ENCODE assay signal across 23 cellular contexts in the genomic region with DNA sequence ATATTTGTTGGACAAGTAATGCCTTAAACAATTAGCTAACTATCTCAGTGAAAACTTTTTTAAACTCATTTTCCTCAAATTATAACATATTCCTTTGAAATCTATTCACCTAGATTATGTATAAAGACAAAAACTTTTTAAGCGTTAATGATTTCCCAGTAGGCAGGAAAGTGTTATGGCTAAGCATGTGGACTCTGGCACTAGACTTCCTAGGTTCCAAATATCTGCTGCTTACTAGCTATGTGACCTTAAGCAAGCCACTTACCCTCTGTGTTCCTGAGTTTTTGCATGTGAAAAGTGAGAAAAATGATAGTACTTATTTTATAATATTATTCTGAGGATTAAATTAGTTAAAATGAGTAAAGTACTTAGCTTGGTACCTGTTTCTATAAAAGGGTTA.
DNase-seq lines count a peak whose midpoint lies in the region; ATAC-seq, FAIRE-seq and TF ChIP-seq lines count a peak whose summit lies in the region.
"Had no signal": no experiment of that assay in that cellular context is flagged by ENCODE, and none has a peak within 500 bp of the region (broad histone marks: within the 10 kb centered on the region; RNA-seq: fewer than 3 reads in every experiment).

No MANE protein-coding gene starts in this region.

- WGBS in liver: 27% methylated on average over 1 of the region's 1 CpG
- WGBS in HepG2 (ENCODE audit: low lambda C conversion rate): 0% methylated on average over 1 of the region's 1 CpG
- 29% methylated on average over 1 of the region's 1 CpG for WGBS in right lobe of liver (ENCODE audit: insufficient coverage, low coverage, low lambda C conversion rate, missing lambda C conversion rate)
- 94 to 95% methylated on average over 1 of the region's 1 CpG for WGBS in lower leg skin, 2 donors

- intact Hi-C loops in HepG2 (cut with micrococcal nuclease; ENCODE audit: unreplicated experiment): no loop called here
- intact Hi-C loops in right lobe of liver (cut with DNase I): no loop called here
- intact Hi-C loops in lower leg skin (cut with DNase I; ENCODE audit: low total_unique reads): no loop called here

- no TSS peak for BruUV-seq in HepG2 (replicated peaks; lab: Mats Ljungman, UMichigan)

- ATAC-seq in HepG2: no peak
- ATAC-seq in right lobe of liver: peak; percentile 88 to 91 (median 89)
- ATAC-seq in HG03342 (IDR thresholded peaks at IDR 0.05; ENCODE audit: unreplicated experiment): no peak
- ATAC-seq: A549; CD8-positive, alpha-beta T cell had no signal

- H4K20me1 ChIP-seq in HepG2 (ENCODE audit: insufficient read depth, low read length): no peaks in the 10 kb centered on the region
- H4K20me1 ChIP-seq: BLaER1 treated with 17β-estradiol and CSF1 and Interleukin-3, amounts not matched to agents 10 nM and 100 nM had no signal

- H3K4me3 ChIP-seq in liver (ENCODE audit: low read depth in 1 of 3, low read length in 3 of 3) (no peak overlapping the region), HepG2 (replicated peaks in 1 of 3; ENCODE audit: insufficient read depth in 1 of 3, low read depth in 2 of 3, low read length in 3 of 3) (no peak overlapping the region), right lobe of liver (no peak overlapping the region), lower leg skin (ENCODE audit: low read depth, poor library complexity, severe bottlenecking) (no peak overlapping the region)
- H3K4me3 ChIP-seq: A549; BLaER1 treated with 17β-estradiol and CSF1 and Interleukin-3, amounts not matched to agents 10 nM and 100 nM had no signal

- no peaks in the 10 kb centered on the region for H3K36me3 ChIP-seq in liver (ENCODE audit: control insufficient read depth in 4 of 4, insufficient read depth in 3 of 4, low read depth in 1 of 4, low read length in 3 of 4)
- H3K36me3 ChIP-seq in HepG2 (replicated peaks in 1 of 2; ENCODE audit: control insufficient read depth in 1 of 2, insufficient read depth in 2 of 2, low read length in 2 of 2): no peaks in the 10 kb centered on the region
- no peaks in the 10 kb centered on the region for H3K36me3 ChIP-seq in right lobe of liver
- H3K36me3 ChIP-seq: BLaER1 treated with 17β-estradiol and CSF1 and Interleukin-3, amounts not matched to agents 10 nM and 100 nM had no signal

- no peak for DNase-seq in HepG2 (ENCODE audit: low spot score)
- peak; percentile 3 for DNase-seq in left kidney (ENCODE audit: low read depth, low spot score)
- no peak for DNase-seq in right lobe of liver
- no peak for DNase-seq in lower leg skin (ENCODE audit: low spot score in 2 of 2)
- no peak for DNase-seq in GM13976 (ENCODE audit: low spot score)
- DNase-seq: AML-193; Caco-2; Calu3; CD4-positive, alpha-beta T cell; CD8-positive, alpha-beta T cell; DMS79 treated with DMSO at 0.1 percent for 48 hours; GF-D8 had no signal

- FAIRE-seq in HepG2 (lab: Jason Lieb, UNC): no peak
- FAIRE-seq: A549, D721Med, G401.6, GM12891, GM18507, GM19239 had no signal

- H3K4me2 ChIP-seq in HepG2 (ENCODE audit: low read depth, low read length): no peak overlapping the region
- H3K4me2 ChIP-seq: A549; BLaER1 treated with 17β-estradiol and CSF1 and Interleukin-3, amounts not matched to agents 10 nM and 100 nM had no signal

- H3K27ac ChIP-seq in liver (ENCODE audit: low read depth in 1 of 2, low read length in 2 of 2): no peak overlapping the region
- no peak overlapping the region for H3K27ac ChIP-seq in HepG2 (ENCODE audit: extremely low read length, insufficient read depth, low read length)
- H3K27ac ChIP-seq in right lobe of liver: no peak overlapping the region
- H3K27ac ChIP-seq: 22Rv1; A549; BLaER1 treated with 17β-estradiol and CSF1 and Interleukin-3, amounts not matched to agents 10 nM and 100 nM; C4-2B had no signal

- H3K9me3 ChIP-seq in liver (ENCODE audit: control insufficient read depth in 4 of 4, low read length in 3 of 4) (no peaks in the 10 kb centered on the region), HepG2 (ENCODE audit: low read length) (peaks cover 34% of the 10 kb centered on the region), right lobe of liver (no peaks in the 10 kb centered on the region)
- H3K9me3 ChIP-seq: A549; BLaER1 treated with 17β-estradiol and CSF1 and Interleukin-3, amounts not matched to agents 10 nM and 100 nM; Caco-2 had no signal

- no peak for TF ChIP-seq POLR2A in HepG2 (IDR thresholded peaks at IDR 0.05; ENCODE audit: insufficient read depth in 1 of 2, low read depth in 2 of 2, low read length in 2 of 2)
- TF ChIP-seq POLR2A in right lobe of liver (IDR thresholded peaks at IDR 0.05): no peak
- TF ChIP-seq POLR2A in lower leg skin (IDR thresholded peaks at IDR 0.05): no peak

- CTCF ChIA-PET in HepG2 (lab: Yijun Ruan, JAX; ENCODE audit: low intra/inter-chr PET ratio, low total read pairs): no interaction called here

- H3K4me1 ChIP-seq in liver (ENCODE audit: control insufficient read depth in 4 of 4, insufficient read depth in 4 of 4, low read length in 3 of 4): peaks cover 0 to 7% (median 3%) of the 10 kb centered on the region in 4 donors
- no peaks in the 10 kb centered on the region for H3K4me1 ChIP-seq in HepG2 (ENCODE audit: insufficient read depth, low read length)
- peaks cover 0 to 3% (median 0%) of the 10 kb centered on the region in 4 donors for H3K4me1 ChIP-seq in right lobe of liver
- H3K4me1 ChIP-seq: A549; BLaER1 treated with 17β-estradiol and CSF1 and Interleukin-3, amounts not matched to agents 10 nM and 100 nM; Caco-2 had no signal

- H3K27me3 ChIP-seq in liver (ENCODE audit: control insufficient read depth in 4 of 4, insufficient read depth in 4 of 4, low read length in 3 of 4) (no peaks in the 10 kb centered on the region), HepG2 (ENCODE audit: control insufficient read depth in 1 of 2, insufficient read depth in 2 of 2, low read length in 2 of 2) (no peaks in the 10 kb centered on the region), right lobe of liver (no peaks in the 10 kb centered on the region)
- H3K27me3 ChIP-seq: BLaER1 treated with 17β-estradiol and CSF1 and Interleukin-3, amounts not matched to agents 10 nM and 100 nM had no signal

- TF ChIP-seq RAD21 in liver (IDR thresholded peaks at IDR 0.05): no peak
- no peak for TF ChIP-seq RAD21 in HepG2 (CRISPR knock-in tag; IDR thresholded peaks at IDR 0.05)

- in situ Hi-C loops in HepG2 (cut with HindIII; ENCODE audit: extremely low pct_ligation_motif_present, low pct_unique_long_range_greater_than_20kb) (no loop called here), GM13976 (cut with MboI; ENCODE audit: low sequenced_read_pairs, unreplicated experiment) (no loop called here)

- H2AFZ ChIP-seq in HepG2 (ENCODE audit: low read length): no peak overlapping the region

- no peaks in the 10 kb centered on the region for H3K79me2 ChIP-seq in HepG2 (ENCODE audit: insufficient read depth, low read length)

- POLR2A ChIA-PET in HepG2 (lab: Yijun Ruan, JAX): no interaction called here

- H3K9ac ChIP-seq in liver (ENCODE audit: low read depth in 1 of 2, low read length in 2 of 2) (no peak overlapping the region), HepG2 (ENCODE audit: insufficient read depth, low read depth, low read length) (no peak overlapping the region)
- H3K9ac ChIP-seq: BLaER1 treated with 17β-estradiol and CSF1 and Interleukin-3, amounts not matched to agents 10 nM and 100 nM had no signal

- TF ChIP-seq CTCF in liver (IDR thresholded peaks at IDR 0.05; ENCODE audit: low read depth, low read length, missing input control) (no peak), HepG2 (CRISPR knock-in tag; IDR thresholded peaks at IDR 0.05) (no peak), right lobe of liver (IDR thresholded peaks at IDR 0.05) (no peak), lower leg skin (IDR thresholded peaks at IDR 0.05) (no peak), GM13976 (IDR thresholded peaks at IDR 0.05; ENCODE audit: borderline replicate concordance, control extremely low read depth, extremely low read depth, insufficient read depth, missing control alignments) (no peak)

- TF ChIP-seq EP300 in HepG2 (IDR thresholded peaks at IDR 0.05; ENCODE audit: low read depth in 2 of 2, low read length in 2 of 2): no peak
- no peak for TF ChIP-seq EP300 in HepG2 (CRISPR knock-in tag; IDR thresholded peaks at IDR 0.05; ENCODE audit: borderline replicate concordance)

TF ChIP-seq in liver, 16 proteins besides CTCF, POLR2A, EP300 and RAD21:
- peak; percentile 58 for TF ChIP-seq SP1 (IDR thresholded peaks at IDR 0.05)
- peak; percentile 60 for TF ChIP-seq HNF4G (IDR thresholded peaks at IDR 0.05)
- TF ChIP-seq RXRA (IDR thresholded peaks at IDR 0.05): peak in 1 of 2 donors; percentile 32
- peak; percentile 76 to 90 for TF ChIP-seq HNF4A (conservative IDR thresholded peaks at IDR 0.05)
- TF ChIP-seq, protein P1, sequence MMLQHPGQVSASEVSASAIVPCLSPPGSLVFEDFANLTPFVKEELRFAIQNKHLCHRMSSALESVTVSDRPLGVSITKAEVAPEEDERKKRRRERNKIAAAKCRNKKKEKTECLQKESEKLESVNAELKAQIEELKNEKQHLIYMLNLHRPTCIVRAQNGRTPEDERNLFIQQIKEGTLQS (IDR thresholded peaks at IDR 0.05): no peak
- no peak for TF ChIP-seq GABPA (IDR thresholded peaks at IDR 0.05 in 1 of 2, conservative IDR thresholded peaks at IDR 0.05 in 1 of 2)
- TF ChIP-seq NR2F2 (IDR thresholded peaks at IDR 0.05): no peak

TF ChIP-seq in HepG2, 621 proteins besides CTCF, POLR2A, EP300 and RAD21:
- TF ChIP-seq ZFP1 (CRISPR knock-in tag; IDR thresholded peaks at IDR 0.05) (no peak), MXI1 (IDR thresholded peaks at IDR 0.05; ENCODE audit: borderline replicate concordance, low read depth, low read length) (no peak), CBX1 (IDR thresholded peaks at IDR 0.05; ENCODE audit: low read depth) (no peak), ZNF747 (CRISPR knock-in tag; IDR thresholded peaks at IDR 0.05; ENCODE audit: borderline replicate concordance) (no peak), CBX2 (IDR thresholded peaks at IDR 0.05; ENCODE audit: low read depth, low read length) (no peak), CBX2 (CRISPR knock-in tag; IDR thresholded peaks at IDR 0.05; ENCODE audit: low read depth) (no peak), ZNF160 (CRISPR knock-in tag; IDR thresholded peaks at IDR 0.05) (no peak), ZNF34 (CRISPR knock-in tag; IDR thresholded peaks at IDR 0.05; ENCODE audit: borderline replicate concordance) (no peak)
- TF ChIP-seq, protein P2, sequence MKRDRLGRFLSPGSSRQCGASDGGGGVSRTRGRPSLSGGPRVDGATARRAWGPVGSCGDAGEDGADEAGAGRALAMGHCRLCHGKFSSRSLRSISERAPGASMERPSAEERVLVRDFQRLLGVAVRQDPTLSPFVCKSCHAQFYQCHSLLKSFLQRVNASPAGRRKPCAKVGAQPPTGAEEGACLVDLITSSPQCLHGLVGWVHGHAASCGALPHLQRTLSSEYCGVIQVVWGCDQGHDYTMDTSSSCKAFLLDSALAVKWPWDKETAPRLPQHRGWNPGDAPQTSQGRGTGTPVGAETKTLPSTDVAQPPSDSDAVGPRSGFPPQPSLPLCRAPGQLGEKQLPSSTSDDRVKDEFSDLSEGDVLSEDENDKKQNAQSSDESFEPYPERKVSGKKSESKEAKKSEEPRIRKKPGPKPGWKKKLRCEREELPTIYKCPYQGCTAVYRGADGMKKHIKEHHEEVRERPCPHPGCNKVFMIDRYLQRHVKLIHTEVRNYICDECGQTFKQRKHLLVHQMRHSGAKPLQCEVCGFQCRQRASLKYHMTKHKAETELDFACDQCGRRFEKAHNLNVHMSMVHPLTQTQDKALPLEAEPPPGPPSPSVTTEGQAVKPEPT (CRISPR knock-in tag; IDR thresholded peaks at IDR 0.05; ENCODE audit: low read depth): no peak

Comparison
In these comparisons a context has a peak if more than half of its experiments do, and no peak if none do; other contexts are left out.
1. ATAC-seq: peak in right lobe of liver (4 of 4); none in HepG2 (single experiment) and HG03342 (single experiment).